Comparison of ENCODE assay signal across 13 cellular contexts in the genomic region with DNA sequence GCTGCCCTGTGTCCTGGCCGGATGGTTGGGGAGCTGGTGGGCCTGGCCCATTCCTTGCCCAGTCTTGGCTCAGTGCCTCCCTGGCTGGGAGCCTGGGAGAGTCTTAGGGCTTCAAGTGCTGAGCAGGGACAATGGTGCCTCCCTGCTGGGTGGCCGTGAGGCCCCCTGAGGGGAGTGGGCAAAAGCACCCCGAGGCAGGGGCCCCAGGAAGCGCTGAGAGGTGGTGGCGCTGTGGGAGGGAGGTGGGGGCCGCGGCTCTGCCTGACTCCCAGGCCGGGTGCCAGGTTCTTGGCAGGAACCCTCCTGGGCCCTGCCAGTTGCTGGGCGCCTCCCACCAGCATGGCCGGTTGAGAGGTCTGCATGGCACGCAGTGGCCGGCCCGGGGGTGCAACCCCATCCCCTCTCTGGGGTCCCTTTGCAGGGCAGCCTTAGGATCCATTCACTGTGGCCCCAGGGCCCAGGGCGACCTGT. TPM values are rescaled to one million over a fixed set of nuclear protein-coding genes. Genes with fewer than 3 reads are reported as not detected.
A peak's percentile ranks its signal among the peaks of the same experiment; 100 is the strongest.
DNase-seq lines count a peak whose midpoint lies in the region; ATAC-seq, FAIRE-seq and TF ChIP-seq lines count a peak whose summit lies in the region.
"Had no signal": no experiment of that assay in that cellular context is flagged by ENCODE, and none has a peak within 500 bp of the region (broad histone marks: within the 10 kb centered on the region; RNA-seq: fewer than 3 reads in every experiment).

No MANE protein-coding gene starts in this region.

- H3K4me1 ChIP-seq in suprapubic skin: peaks cover 74% of the 10 kb centered on the region

- no peaks in the 10 kb centered on the region for H3K9me3 ChIP-seq in MG63
- no peaks in the 10 kb centered on the region for H3K9me3 ChIP-seq in suprapubic skin

- no peak for ATAC-seq in activated T-helper 17 cell treated with anti-CD3 and anti-CD28 coated beads, Interleukin-2, amount 50 U/mL, for 72 hours (replicated peaks)

- DNase-seq in MG63 (peak; percentile 87), bronchial epithelial cell (ENCODE audit: low read depth) (no peak), suprapubic skin (ENCODE audit: low spot score in 2 of 2) (no peak), iPS-NIHi7 (ENCODE audit: extremely low spot score) (no peak), NCI-H2171 treated with DMSO at 0.1 percent for 48 hours (lab: John Stamatoyannopoulos, UW) (no peak), G401 (ENCODE audit: low spot score) (no peak)
- DNase-seq: activated CD8-positive, alpha-beta memory T cell treated with anti-CD3 and anti-CD28 coated beads, Interleukin-2, amount 50 U/mL, for 4 hours; CD4-positive, alpha-beta T cell; NCI-H1930; small intestine had no signal

- peaks cover 12% of the 10 kb centered on the region for H3K4me1 Mint-ChIP-seq in activated T-helper 17 cell treated with anti-CD3 and anti-CD28 coated beads, Interleukin-2, amount 50 U/mL, for 72 hours

- no peaks in the 10 kb centered on the region for H3K9me3 Mint-ChIP-seq in activated T-helper 17 cell treated with anti-CD3 and anti-CD28 coated beads, Interleukin-2, amount 50 U/mL, for 72 hours

- H3K27me3 Mint-ChIP-seq in activated T-helper 17 cell treated with anti-CD3 and anti-CD28 coated beads, Interleukin-2, amount 50 U/mL, for 72 hours: peaks cover 9% of the 10 kb centered on the region

- H3K27ac Mint-ChIP-seq in activated T-helper 17 cell treated with anti-CD3 and anti-CD28 coated beads, Interleukin-2, amount 50 U/mL, for 72 hours: no peak overlapping the region
- H3K27ac Mint-ChIP-seq: CD4-positive, alpha-beta T cell had no signal

- H3K36me3 ChIP-seq in MG63: peaks cover 5% of the 10 kb centered on the region
- no peaks in the 10 kb centered on the region for H3K36me3 ChIP-seq in bronchial epithelial cell (ENCODE audit: control insufficient read depth, insufficient read depth, low read length)
- no peaks in the 10 kb centered on the region for H3K36me3 ChIP-seq in suprapubic skin

- peaks cover 7% of the 10 kb centered on the region for H3K36me3 Mint-ChIP-seq in activated T-helper 17 cell treated with anti-CD3 and anti-CD28 coated beads, Interleukin-2, amount 50 U/mL, for 72 hours (ENCODE audit: low read depth)

- in situ Hi-C loops in G401 (cut with HindIII; ENCODE audit: low sequenced_read_pairs): no loop called here

- H3K4me3 Mint-ChIP-seq in activated T-helper 17 cell treated with anti-CD3 and anti-CD28 coated beads, Interleukin-2, amount 50 U/mL, for 72 hours: no peak overlapping the region
- H3K4me3 Mint-ChIP-seq: CD4-positive, alpha-beta T cell had no signal

- no peaks in the 10 kb centered on the region for H3K27me3 ChIP-seq in MG63
- H3K27me3 ChIP-seq in bronchial epithelial cell (ENCODE audit: control insufficient read depth, insufficient read depth, low read length): no peaks in the 10 kb centered on the region
- H3K27me3 ChIP-seq in layer of hippocampus (ENCODE audit: control insufficient read depth, insufficient read depth, low read length): no peaks in the 10 kb centered on the region
- H3K27me3 ChIP-seq in suprapubic skin: peaks cover 4% of the 10 kb centered on the region

- 31% methylated on average over 4 of the region's 14 CpGs for WGBS in suprapubic skin

- no peak for TF ChIP-seq EP300 in suprapubic skin (IDR thresholded peaks at IDR 0.05)

- FAIRE-seq in bronchial epithelial cell (lab: Jason Lieb, UNC): no peak
- FAIRE-seq: small intestine had no signal

- TF ChIP-seq CTCF in bronchial epithelial cell (IDR thresholded peaks at IDR 0.05; ENCODE audit: insufficient read depth, low read length, severe bottlenecking): no peak
- no peak for TF ChIP-seq CTCF in suprapubic skin (IDR thresholded peaks at IDR 0.05)

- H3K4me3 ChIP-seq in MG63 (no peak overlapping the region), bronchial epithelial cell (ENCODE audit: low read depth, low read length) (peak overlapping the region; percentile 24), suprapubic skin (peak overlapping the region; percentile 11)

- TF ChIP-seq POLR2A in suprapubic skin (IDR thresholded peaks at IDR 0.05): no peak

- H3K27ac ChIP-seq in layer of hippocampus (ENCODE audit: low read depth, low read length) (peak overlapping the region; percentile 65), suprapubic skin (peak overlapping the region; percentile 90)

RNA-seq across cellular contexts. Expression of a gene that starts 9.3 kb away (rescaled TPM):
- total RNA-seq in MG63 (2014; rRNA removed; shearing (Covaris generic); ENCODE audit: low replicate concordance): 2,164 and 3,269 TPM in 2 replicates
- total RNA-seq in bronchial epithelial cell (1,471 and 1,737 TPM in 2 replicates), suprapubic skin (1,000 to 10,000 TPM; 1,604 to 3,217 (median 2,363) TPM)
- 1,000 to 10,000 TPM; 2,323 to 2,749 TPM for total RNA-seq in activated T-helper 17 cell treated with anti-CD3 and anti-CD28 coated beads, Interleukin-2, amount 50 U/mL, for 72 hours
- total RNA-seq in G401 (2014; rRNA removed; shearing (Covaris generic)): 1,245 and 1,753 TPM in 2 replicates

RNA-seq across cellular contexts. Expression of a gene that starts 10.5 kb away (rescaled TPM):
- total RNA-seq in MG63 (2014; rRNA removed; shearing (Covaris generic); ENCODE audit: low replicate concordance): 12.8 and 22.2 TPM in 2 replicates
- total RNA-seq in bronchial epithelial cell: 61.6 and 99.5 TPM in 2 replicates
- 100 to 1,000 TPM; 200 to 623 (median 316) TPM for total RNA-seq in suprapubic skin
- under 1 TPM; 0.29 to 0.39 TPM for total RNA-seq in activated T-helper 17 cell treated with anti-CD3 and anti-CD28 coated beads, Interleukin-2, amount 50 U/mL, for 72 hours
- total RNA-seq in G401 (2014; rRNA removed; shearing (Covaris generic)): 21.6 and 28.3 TPM in 2 replicates

RNA-seq across cellular contexts. Expression of a gene that starts 29.4 kb away (rescaled TPM):
- 1.3 and 6.0 TPM in 2 replicates for total RNA-seq in MG63 (2014; rRNA removed; shearing (Covaris generic); ENCODE audit: low replicate concordance)
- total RNA-seq in bronchial epithelial cell: 0.51 and 1.3 TPM in 2 replicates
- total RNA-seq in suprapubic skin: 1 to 10 TPM; 3.8 to 7.2 (median 4.5) TPM
- total RNA-seq in activated T-helper 17 cell treated with anti-CD3 and anti-CD28 coated beads, Interleukin-2, amount 50 U/mL, for 72 hours: 1 to 10 TPM; 6.8 to 6.9 TPM
- total RNA-seq in G401 (2014; rRNA removed; shearing (Covaris generic)): 4.2 and 7.2 TPM in 2 replicates

RNA-seq across cellular contexts. Expression of a gene that starts 49.7 kb away (rescaled TPM):
- total RNA-seq in MG63 (2014; rRNA removed; shearing (Covaris generic); ENCODE audit: low replicate concordance): not detected in 2 replicates
- total RNA-seq in bronchial epithelial cell: under 0.01 and 1.0 TPM in 2 replicates
- total RNA-seq in suprapubic skin: 1 to 10 TPM; 2.0 to 6.6 (median 3.9) TPM
- not detected for total RNA-seq in activated T-helper 17 cell treated with anti-CD3 and anti-CD28 coated beads, Interleukin-2, amount 50 U/mL, for 72 hours
- not detected in 2 replicates for total RNA-seq in G401 (2014; rRNA removed; shearing (Covaris generic))
- total RNA-seq: CD4-positive, alpha-beta T cell; RPMI7951 had no signal
